8 cellular contexts compared by ENCODE assay signal in the genomic region with DNA sequence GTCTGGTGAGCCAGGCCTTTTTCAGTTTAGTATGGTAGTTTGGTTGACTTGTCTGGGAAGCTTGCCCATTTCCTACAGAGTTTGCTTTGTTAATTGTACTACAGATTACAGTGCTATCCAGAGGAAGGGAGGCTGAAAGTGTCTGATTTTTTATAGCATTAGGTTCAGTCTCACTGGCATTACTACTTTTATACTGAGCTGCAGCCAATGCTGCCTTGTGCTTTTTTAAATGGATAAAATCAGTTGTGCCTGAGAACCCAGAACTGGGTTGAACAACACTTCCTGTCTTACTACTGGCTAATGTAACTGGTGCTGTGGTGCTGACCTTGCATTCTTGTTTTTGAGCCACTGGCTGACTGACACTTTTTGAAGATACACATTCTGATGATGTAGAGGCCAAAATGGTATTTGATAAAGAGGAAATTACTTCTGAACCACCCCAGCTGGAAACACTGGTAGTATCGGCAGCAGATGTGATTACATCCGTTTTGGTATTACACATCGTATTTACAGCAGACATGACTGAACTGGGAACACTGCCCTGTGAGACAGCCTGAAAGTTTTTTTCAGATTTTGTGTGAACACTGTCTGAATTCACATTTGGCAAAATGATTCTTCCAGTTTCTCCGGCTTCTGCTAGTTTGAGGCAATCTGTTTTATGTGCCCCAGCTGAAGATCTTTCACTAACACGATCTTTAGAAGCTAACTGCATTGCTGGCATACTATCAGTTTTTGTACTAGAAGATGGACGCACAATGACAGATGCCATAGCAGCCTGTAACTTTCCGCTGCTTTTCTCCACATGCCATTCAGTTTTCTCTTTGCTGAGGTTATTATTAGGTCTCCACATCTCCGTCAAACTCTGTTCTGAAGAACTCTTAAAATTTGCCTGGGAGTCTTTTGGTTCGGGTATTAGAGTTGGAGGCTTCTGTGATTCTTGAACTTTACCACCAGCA.
DNase-seq lines count a peak whose midpoint lies in the region; ATAC-seq and TF ChIP-seq lines count a peak whose summit lies in the region.

No MANE protein-coding gene starts in this region.

- 30% methylated on average over 9 of the region's 9 CpGs for WGBS in mammary epithelial cell (ENCODE audit: low coverage, missing lambda C conversion rate)
- WGBS in right lobe of liver (ENCODE audit: insufficient coverage, low coverage, low lambda C conversion rate, missing lambda C conversion rate), result 63% methylated on average over 7 of the region's 9 CpGs
- WGBS in thyroid gland, 2 donors, result 42 to 48% methylated on average over 9 of the region's 9 CpGs

- TSS peak; percentile 32 for BruUV-seq in mammary epithelial cell (replicated peaks; lab: Mats Ljungman, UMichigan)

- H3K36me3 ChIP-seq in mammary epithelial cell (ENCODE audit: insufficient read depth, low read length), result peaks cover 14% of the 10 kb centered on the region
- peaks cover 0 to 22% (median 9%) of the 10 kb centered on the region in 4 donors for H3K36me3 ChIP-seq in right lobe of liver
- no peaks in the 10 kb centered on the region for H3K36me3 ChIP-seq in thyroid gland

- CTCF ChIA-PET in mammary epithelial cell (lab: Charles Lee; ENCODE audit: low non-redundant PET), result no interaction called here

- H3K9ac ChIP-seq in mammary epithelial cell (ENCODE audit: insufficient read depth, low read length), result peak overlapping the region; percentile 11

- H3K4me1 ChIP-seq in mammary epithelial cell (ENCODE audit: insufficient read depth, low read length) (peaks cover 13% of the 10 kb centered on the region), right lobe of liver (peaks cover 0 to 14% (median 2%) of the 10 kb centered on the region in 4 donors), thyroid gland (peaks cover 41 to 52% of the 10 kb centered on the region in 2 donors)

- intact Hi-C loops in mammary epithelial cell (cut with micrococcal nuclease), result no loop called here
- intact Hi-C loops in right lobe of liver (cut with DNase I), result no loop called here
- intact Hi-C loops in thyroid gland (cut with DNase I), result no loop called here

- H3K27ac ChIP-seq in mammary epithelial cell (ENCODE audit: insufficient read depth, low read depth, low read length), result peak overlapping the region; percentile 28
- peak overlapping the region in 2 of 3 donors; percentile 7 to 17 for H3K27ac ChIP-seq in right lobe of liver
- peak overlapping the region; percentile 58 to 91 (median 74) for H3K27ac ChIP-seq in thyroid gland

- no peak overlapping the region for H2AFZ ChIP-seq in mammary epithelial cell (ENCODE audit: low read depth, low read length)

- H3K27me3 ChIP-seq in mammary epithelial cell (ENCODE audit: insufficient read depth, low read length), result no peaks in the 10 kb centered on the region
- H3K27me3 ChIP-seq in right lobe of liver, result no peaks in the 10 kb centered on the region
- no peaks in the 10 kb centered on the region for H3K27me3 ChIP-seq in thyroid gland

- TF ChIP-seq POLR2A in right lobe of liver (IDR thresholded peaks at IDR 0.05) (no peak), thyroid gland (IDR thresholded peaks at IDR 0.05) (no peak)

- peaks cover 65% of the 10 kb centered on the region for H3K79me2 ChIP-seq in mammary epithelial cell (ENCODE audit: insufficient read depth, low read length)

- H3K4me2 ChIP-seq in mammary epithelial cell (ENCODE audit: insufficient read depth, low read depth, low read length), result peak overlapping the region; percentile 13

- ATAC-seq in GM19468 (IDR thresholded peaks at IDR 0.05; ENCODE audit: extremely low read depth, unreplicated experiment) (peak; percentile 15), right lobe of liver (peak; percentile 60 to 84 (median 72))

- TF ChIP-seq CTCF in mammary epithelial cell (conservative IDR thresholded peaks at IDR 0.05 in 1 of 2, IDR thresholded peaks at IDR 0.05 in 1 of 2; ENCODE audit: extremely low read depth in 1 of 2, insufficient read depth in 1 of 2, low read depth in 1 of 2, low read length in 2 of 2) (no peak), right lobe of liver (IDR thresholded peaks at IDR 0.05) (no peak), thyroid gland (IDR thresholded peaks at IDR 0.05) (no peak)

- peak; percentile 45 for DNase-seq in AG08396 (ENCODE audit: low spot score)
- peak; percentile 56 for DNase-seq in NCI-H1694 treated with DMSO at 0.1 percent for 48 hours (lab: John Stamatoyannopoulos, UW)
- peak; percentile 62 for DNase-seq in mammary epithelial cell
- DNase-seq in right lobe of liver, result no peak
- DNase-seq in thyroid gland, result peak; percentile 18 to 22
- no peak for DNase-seq in SK-N-DZ (ENCODE audit: low spot score)
- DNase-seq in activated CD8-positive, alpha-beta memory T cell treated with anti-CD3 and anti-CD28 coated beads, Interleukin-2, amount 50 U/mL, for 4 hours, result no peak

- dilution Hi-C loops in mammary epithelial cell (cut with HindIII; ENCODE audit: low sequenced_read_pairs), result loop anchor here (5.0 kb wide), 1 partner anchor 70 kb away; no protein-coding TSS in a partner anchor

- H3K4me3 ChIP-seq in mammary epithelial cell (replicated peaks in 1 of 3; ENCODE audit: insufficient read depth in 1 of 3, low read depth in 2 of 3, low read length in 3 of 3), result no peak overlapping the region
- H3K4me3 ChIP-seq in right lobe of liver, result no peak overlapping the region
- no peak overlapping the region for H3K4me3 ChIP-seq in thyroid gland (replicated peaks in 1 of 3)

- in situ Hi-C loops in mammary epithelial cell (cut with MboI; ENCODE audit: low sequenced_read_pairs in 2 of 2), result loop anchor here in 1 of 2 donors (25.0 kb wide), 1 partner anchor 505 kb away; no protein-coding TSS in a partner anchor

- H3K9me3 ChIP-seq in mammary epithelial cell (replicated peaks; ENCODE audit: insufficient read depth, low read length) (no peaks in the 10 kb centered on the region), right lobe of liver (no peaks in the 10 kb centered on the region), thyroid gland (no peaks in the 10 kb centered on the region)

- no peaks in the 10 kb centered on the region for H4K20me1 ChIP-seq in mammary epithelial cell (ENCODE audit: insufficient read depth, low read length)

Comparison
In these comparisons a context has a peak if more than half of its experiments do, and no peak if none do; other contexts are left out.
1. DNase-seq: peak in AG08396 (single experiment), NCI-H1694 treated with DMSO at 0.1 percent for 48 hours (single experiment), mammary epithelial cell (single experiment) and thyroid gland (2 of 2); none in right lobe of liver (0 of 3), SK-N-DZ (single experiment) and activated CD8-positive, alpha-beta memory T cell treated with anti-CD3 and anti-CD28 coated beads, Interleukin-2, amount 50 U/mL, for 4 hours (single experiment).
2. H3K27ac ChIP-seq: peak in every context shown above with its lines; median percentile 74 in thyroid gland; 28 in mammary epithelial cell; 12 in right lobe of liver.